ENCODE assay signal across 15 cellular contexts in genomic region chr10:75771606-75772005, GRCh38.
DNase-seq lines count a peak whose midpoint lies in the region; ATAC-seq and TF ChIP-seq lines count a peak whose summit lies in the region.
"Had no signal": no experiment of that assay in that cellular context is flagged by ENCODE, and none has a peak within 500 bp of the region (broad histone marks: within the 10 kb centered on the region; RNA-seq: fewer than 3 reads in every experiment).

No MANE protein-coding gene starts in this region.

- H3K36me3 ChIP-seq in left ventricle myocardium inferior (no peaks in the 10 kb centered on the region), mesenchymal stem cell (ENCODE audit: control insufficient read depth in 1 of 2, insufficient read depth in 2 of 2, low read depth in 1 of 2, low read length in 2 of 2) (no peaks in the 10 kb centered on the region), upper lobe of left lung (no peaks in the 10 kb centered on the region)
- H3K36me3 ChIP-seq: sigmoid colon had no signal

- H3K4me3 ChIP-seq in left ventricle myocardium inferior (peak overlapping the region; percentile 46), mesenchymal stem cell (ENCODE audit: insufficient read depth in 1 of 2, low read depth in 1 of 2, low read length in 2 of 2) (peak overlapping the region in 1 of 2 experiments; percentile 74), upper lobe of left lung (peak overlapping the region in 2 of 4 donors; percentile 42 to 49)

- ATAC-seq in left cardiac atrium = no peak
- ATAC-seq in activated B cell treated with CpG ODN at 0.5 μM for 24 hours (ENCODE audit: low read depth) = no peak
- no peak for ATAC-seq in upper lobe of left lung (ENCODE audit: low FRiP score in 2 of 2)
- no peak for ATAC-seq in GM21717 (IDR thresholded peaks at IDR 0.05; ENCODE audit: unreplicated experiment)

- H3K23ac ChIP-seq in mesenchymal stem cell (ENCODE audit: low read length in 2 of 2) = no peak overlapping the region

- H4K8ac ChIP-seq in mesenchymal stem cell (ENCODE audit: low read length) = no peak overlapping the region

- TF ChIP-seq POLR2A in upper lobe of left lung (IDR thresholded peaks at IDR 0.05) = no peak

- H2AK5ac ChIP-seq in mesenchymal stem cell (ENCODE audit: low read length, severe bottlenecking) = no peak overlapping the region

- H2BK5ac ChIP-seq in mesenchymal stem cell (ENCODE audit: low read depth, low read length, poor library complexity, severe bottlenecking) = no peak overlapping the region

- POLR2A ChIA-PET in activated B cell treated with CpG ODN at 0.5 μM for 24 hours (lab: Charles Lee) = no interaction called here

- peaks cover 3% of the 10 kb centered on the region for H3K27me3 Mint-ChIP-seq in activated B cell treated with CpG ODN at 0.5 μM for 24 hours

- TF ChIP-seq CTCF in left ventricle myocardium inferior (IDR thresholded peaks at IDR 0.05; ENCODE audit: borderline replicate concordance) = no peak
- no peak for TF ChIP-seq CTCF in activated B cell treated with CpG ODN at 0.5 μM for 24 hours (IDR thresholded peaks at IDR 0.05)
- TF ChIP-seq CTCF in upper lobe of left lung (IDR thresholded peaks at IDR 0.05) = no peak

- peak overlapping the region; percentile 89 for H3K9ac ChIP-seq in mesenchymal stem cell (ENCODE audit: low read length)

- intact Hi-C loops in left ventricle myocardium inferior (cut with micrococcal nuclease) (no loop called here), left cardiac atrium (cut with DNase I) (no loop called here), activated B cell treated with CpG ODN at 0.5 μM for 24 hours (cut with micrococcal nuclease) (no loop called here)

- H3K4me2 ChIP-seq in mesenchymal stem cell (ENCODE audit: low read length, poor library complexity, severe bottlenecking) = no peak overlapping the region

- no peak overlapping the region for H3K4ac ChIP-seq in mesenchymal stem cell (ENCODE audit: low read depth in 1 of 2, low read length in 2 of 2)

- H3K18ac ChIP-seq in mesenchymal stem cell (ENCODE audit: low read depth in 1 of 2, low read length in 2 of 2) = no peak overlapping the region

- H3K4me3 Mint-ChIP-seq in activated B cell treated with CpG ODN at 0.5 μM for 24 hours = peak overlapping the region; percentile 11
- H3K4me3 Mint-ChIP-seq: mesothelial cell of epicardium had no signal

- no peak overlapping the region for H2AFZ ChIP-seq in mesenchymal stem cell (ENCODE audit: low read depth, low read length)

- CTCF ChIA-PET in activated B cell treated with CpG ODN at 0.5 μM for 24 hours (lab: Charles Lee) = no interaction called here

- no peak overlapping the region for H3K14ac ChIP-seq in mesenchymal stem cell (ENCODE audit: low read length in 2 of 2)

- no peaks in the 10 kb centered on the region for H3K9me3 Mint-ChIP-seq in activated B cell treated with CpG ODN at 0.5 μM for 24 hours
- H3K9me3 Mint-ChIP-seq: mesothelial cell of epicardium had no signal

- H3K36me3 Mint-ChIP-seq in activated B cell treated with CpG ODN at 0.5 μM for 24 hours (ENCODE audit: low read depth) = no peaks in the 10 kb centered on the region
- H3K36me3 Mint-ChIP-seq: mesothelial cell of epicardium had no signal

- no peaks in the 10 kb centered on the region for H3K27me3 ChIP-seq in left ventricle myocardium inferior (ENCODE audit: low read depth)
- H3K27me3 ChIP-seq in mesenchymal stem cell (ENCODE audit: control insufficient read depth in 1 of 2, insufficient read depth in 1 of 2, low read length in 2 of 2) = no peaks in the 10 kb centered on the region
- no peaks in the 10 kb centered on the region for H3K27me3 ChIP-seq in upper lobe of left lung
- H3K27me3 ChIP-seq: sigmoid colon had no signal

- H3K4me1 ChIP-seq in left ventricle myocardium inferior = peaks cover 20% of the 10 kb centered on the region
- peaks cover 3% of the 10 kb centered on the region for H3K4me1 ChIP-seq in mesenchymal stem cell (ENCODE audit: control insufficient read depth, insufficient read depth, low read depth, low read length)
- peaks cover 16 to 22% (median 19%) of the 10 kb centered on the region in 4 donors for H3K4me1 ChIP-seq in upper lobe of left lung

- no peak overlapping the region for H3K27ac Mint-ChIP-seq in activated B cell treated with CpG ODN at 0.5 μM for 24 hours
- H3K27ac Mint-ChIP-seq: mesothelial cell of epicardium had no signal

- WGBS in mesenchymal stem cell = 100% methylated on average over 1 of the region's 1 CpG
- WGBS in upper lobe of left lung, 2 donors = 48% methylated on average over 1 of the region's 1 CpG

- H2BK120ac ChIP-seq in mesenchymal stem cell (ENCODE audit: low read depth, low read length) = no peak overlapping the region

- H4K91ac ChIP-seq in mesenchymal stem cell (ENCODE audit: low read length) = no peak overlapping the region

- H3K9me3 ChIP-seq in left ventricle myocardium inferior (replicated peaks) = no peaks in the 10 kb centered on the region
- no peaks in the 10 kb centered on the region for H3K9me3 ChIP-seq in mesenchymal stem cell (ENCODE audit: control insufficient read depth, low read length)
- H3K9me3 ChIP-seq in upper lobe of left lung = no peaks in the 10 kb centered on the region
- H3K9me3 ChIP-seq: sigmoid colon had no signal

- H2BK12ac ChIP-seq in mesenchymal stem cell (ENCODE audit: low read length in 2 of 2) = peak overlapping the region in 1 of 2 experiments; percentile 63

- peak overlapping the region; percentile 67 for H3K27ac ChIP-seq in left ventricle myocardium inferior (replicated peaks)
- no peak overlapping the region for H3K27ac ChIP-seq in mesenchymal stem cell (ENCODE audit: low read length, poor library complexity, severe bottlenecking)
- peak overlapping the region; percentile 57 to 71 (median 66) for H3K27ac ChIP-seq in upper lobe of left lung
- no peak overlapping the region for H3K27ac ChIP-seq in substantia nigra (ENCODE audit: low read depth, low read length, poor library complexity, severe bottlenecking)

- peaks cover 8% of the 10 kb centered on the region for H3K4me1 Mint-ChIP-seq in activated B cell treated with CpG ODN at 0.5 μM for 24 hours
- H3K4me1 Mint-ChIP-seq: mesothelial cell of epicardium had no signal

- no peak overlapping the region for H2BK15ac ChIP-seq in mesenchymal stem cell (ENCODE audit: low read depth, poor library complexity, severe bottlenecking)

- DNase-seq in left ventricle myocardium inferior = no peak
- no peak for DNase-seq in left cardiac atrium
- no peak for DNase-seq in activated B cell treated with CpG ODN at 0.5 μM for 24 hours
- DNase-seq in mesenchymal stem cell = no peak
- peak in 1 of 2 donors; percentile 64 for DNase-seq in upper lobe of left lung
- no peak for DNase-seq in substantia nigra (lab: John Stamatoyannopoulos, UW)
- DNase-seq in DMS153 (lab: John Stamatoyannopoulos, UW) = no peak
- DNase-seq: aorta; C1 segment of cervical spinal cord; effector CD4-positive, alpha-beta T cell; head of caudate nucleus; NCI-H524; sigmoid colon had no signal

- no peak for TF ChIP-seq EP300 in upper lobe of left lung (IDR thresholded peaks at IDR 0.05)

- H3K79me1 ChIP-seq in mesenchymal stem cell (replicated peaks; ENCODE audit: low read length, poor library complexity, severe bottlenecking) = no peaks in the 10 kb centered on the region

Comparison
In these comparisons a context has a peak if more than half of its experiments do, and no peak if none do; other contexts are left out.
1. H3K27ac ChIP-seq: peak in left ventricle myocardium inferior (single experiment) and upper lobe of left lung (4 of 4); none in mesenchymal stem cell (single experiment) and substantia nigra (single experiment).